1 cellular context compared by ENCODE assay signal in genomic region chr2:39837856-39838453, GRCh38.
TF ChIP-seq lines count a peak whose summit lies in the region.

No MANE protein-coding gene starts in this region.

TF ChIP-seq in HepG2, 621 proteins besides CTCF, POLR2A, EP300 and RAD21 (continued from another document and continues in another):
- TF ChIP-seq ZNF142 (CRISPR knock-in tag; IDR thresholded peaks at IDR 0.05) (no peak), SAP130 (CRISPR knock-in tag; IDR thresholded peaks at IDR 0.05; ENCODE audit: low read depth) (no peak), ZEB1 (IDR thresholded peaks at IDR 0.05; ENCODE audit: insufficient replicate concordance, low read depth) (no peak), ZNF530 (CRISPR knock-in tag; IDR thresholded peaks at IDR 0.05; ENCODE audit: low read depth) (no peak), JARID2 (CRISPR knock-in tag; IDR thresholded peaks at IDR 0.05; ENCODE audit: insufficient replicate concordance) (no peak), AGO1 (IDR thresholded peaks at IDR 0.05; ENCODE audit: low read depth, low read length, poor library complexity, severe bottlenecking) (no peak), ISX (CRISPR knock-in tag; conservative IDR thresholded peaks at IDR 0.05) (no peak), E2F5 (CRISPR knock-in tag; conservative IDR thresholded peaks at IDR 0.05) (no peak), KDM5B (CRISPR knock-in tag; IDR thresholded peaks at IDR 0.05; ENCODE audit: borderline replicate concordance) (no peak), RFX1 (IDR thresholded peaks at IDR 0.05) (no peak), ZNF605 (CRISPR knock-in tag; IDR thresholded peaks at IDR 0.05) (no peak), ZNF678 (CRISPR knock-in tag; IDR thresholded peaks at IDR 0.05) (no peak), ZNF749 (CRISPR knock-in tag; IDR thresholded peaks at IDR 0.05; ENCODE audit: borderline replicate concordance) (no peak), ERF (CRISPR knock-in tag; IDR thresholded peaks at IDR 0.05) (no peak), SP1 (IDR thresholded peaks at IDR 0.05) (no peak), SP1 (CRISPR knock-in tag; IDR thresholded peaks at IDR 0.05) (no peak), HDAC2 (CRISPR knock-in tag; IDR thresholded peaks at IDR 0.05) (no peak), TRAFD1 (CRISPR knock-in tag; IDR thresholded peaks at IDR 0.05; ENCODE audit: borderline replicate concordance) (no peak), AFF4 (CRISPR knock-in tag; IDR thresholded peaks at IDR 0.05) (no peak), MYNN (CRISPR knock-in tag; IDR thresholded peaks at IDR 0.05; ENCODE audit: low read depth) (no peak), ZNF570 (CRISPR knock-in tag; IDR thresholded peaks at IDR 0.05; ENCODE audit: borderline replicate concordance) (no peak), ZMAT3 (CRISPR knock-in tag; conservative IDR thresholded peaks at IDR 0.05) (no peak), DRAP1 (CRISPR knock-in tag; IDR thresholded peaks at IDR 0.05) (peak; percentile 24; the same call in 1 of the 2 replicates), PHF21A (CRISPR knock-in tag; IDR thresholded peaks at IDR 0.05) (no peak), ZNF136 (CRISPR knock-in tag; IDR thresholded peaks at IDR 0.05; ENCODE audit: low read depth) (no peak), HMG20A (CRISPR knock-in tag; IDR thresholded peaks at IDR 0.05; ENCODE audit: borderline replicate concordance) (no peak), NFATC3 (CRISPR knock-in tag; IDR thresholded peaks at IDR 0.05) (0 out of 2 replicates have a peak, but pooled peaks have one; percentile 26), ZNF253 (CRISPR knock-in tag; IDR thresholded peaks at IDR 0.05; ENCODE audit: borderline replicate concordance) (no peak), HIVEP1 (CRISPR knock-in tag; IDR thresholded peaks at IDR 0.05) (no peak), MBNL3 (CRISPR knock-in tag; conservative IDR thresholded peaks at IDR 0.05) (no peak), SP5 (CRISPR knock-in tag; IDR thresholded peaks at IDR 0.05; ENCODE audit: borderline replicate concordance, low read depth) (no peak), ZBTB7B (CRISPR knock-in tag; IDR thresholded peaks at IDR 0.05) (no peak), ZNF407 (CRISPR knock-in tag; IDR thresholded peaks at IDR 0.05; ENCODE audit: not compliant biosample characterization) (no peak), ATF7 (IDR thresholded peaks at IDR 0.05) (no peak), ATF7 (CRISPR knock-in tag; IDR thresholded peaks at IDR 0.05) (peak; percentile 22; the same call in 1 of the 2 replicates), ZNF816 (CRISPR knock-in tag; IDR thresholded peaks at IDR 0.05; ENCODE audit: borderline replicate concordance) (no peak), NCOA2 (CRISPR knock-in tag; IDR thresholded peaks at IDR 0.05) (no peak), ZFAT (CRISPR knock-in tag; conservative IDR thresholded peaks at IDR 0.05) (no peak), ZNF124 (CRISPR knock-in tag; IDR thresholded peaks at IDR 0.05) (0 out of 2 replicates have a peak, but pooled peaks have one; percentile 37), SOX5 (CRISPR knock-in tag; IDR thresholded peaks at IDR 0.05; ENCODE audit: borderline replicate concordance) (peak; percentile 47; the same call in 1 of the 2 replicates), ZFY (CRISPR knock-in tag; IDR thresholded peaks at IDR 0.05) (no peak), ZNF12 (CRISPR knock-in tag; IDR thresholded peaks at IDR 0.05) (peak; percentile 59; the same call in 1 of the 2 replicates), ZNF572 (CRISPR knock-in tag; IDR thresholded peaks at IDR 0.05) (no peak), BHLHE40 (IDR thresholded peaks at IDR 0.05; ENCODE audit: low read length) (peak; percentile 64; the same call in 1 of the 2 replicates), ZNF343 (CRISPR knock-in tag; IDR thresholded peaks at IDR 0.05) (no peak), KLF11 (CRISPR knock-in tag; IDR thresholded peaks at IDR 0.05) (no peak), POGZ (CRISPR knock-in tag; IDR thresholded peaks at IDR 0.05) (no peak), STAT5B (CRISPR knock-in tag; IDR thresholded peaks at IDR 0.05) (no peak), GFI1 (CRISPR knock-in tag; IDR thresholded peaks at IDR 0.05; ENCODE audit: borderline replicate concordance) (no peak), ZNF713 (CRISPR knock-in tag; IDR thresholded peaks at IDR 0.05) (no peak)
